ENCODE assay signal across 12 cellular contexts in genomic region chr1:39086386-39087108, GRCh38.
DNase-seq lines count a peak whose midpoint lies in the region; ATAC-seq and TF ChIP-seq lines count a peak whose summit lies in the region.
"Had no signal": no experiment of that assay in that cellular context is flagged by ENCODE, and none has a peak within 500 bp of the region (broad histone marks: within the 10 kb centered on the region; RNA-seq: fewer than 3 reads in every experiment).

No MANE protein-coding gene starts in this region.

- H3K9me3 ChIP-seq in adipocyte (ENCODE audit: control insufficient read depth, low read length), result no peaks in the 10 kb centered on the region
- H3K9me3 ChIP-seq: body of pancreas had no signal

- peak overlapping the region in 11 of 21 experiments; percentile 0 to 71 (median 52) for H3K27ac ChIP-seq in skin epidermis

- peak overlapping the region; percentile 56 for H3K4me3 ChIP-seq in adipocyte (ENCODE audit: low read length)
- H3K4me3 ChIP-seq in skin epidermis, result no peak overlapping the region
- H3K4me3 ChIP-seq: body of pancreas had no signal

- H3K4me1 ChIP-seq in adipocyte (ENCODE audit: control insufficient read depth, insufficient read depth, low read length), result peaks cover 70% of the 10 kb centered on the region

- no peak for ATAC-seq in effector memory CD8-positive, alpha-beta T cell (replicated peaks)
- no peak for ATAC-seq in GM18505 (IDR thresholded peaks at IDR 0.05; ENCODE audit: unreplicated experiment)
- ATAC-seq: body of pancreas, left colon had no signal

- no peaks in the 10 kb centered on the region for H3K27me3 ChIP-seq in adipocyte (replicated peaks; ENCODE audit: control insufficient read depth, insufficient read depth, low read length)

- peak overlapping the region; percentile 77 for H3K9ac ChIP-seq in adipocyte (ENCODE audit: low read length)

- H3K36me3 ChIP-seq in adipocyte (ENCODE audit: control insufficient read depth, insufficient read depth, low read length, severe bottlenecking), result peaks cover 37% of the 10 kb centered on the region

- H3K4me3 Mint-ChIP-seq in effector memory CD8-positive, alpha-beta T cell, result no peak overlapping the region
- no peak overlapping the region for H3K4me3 Mint-ChIP-seq in activated CD4-positive, alpha-beta T cell treated with anti-CD3 and anti-CD28 coated beads, Interleukin-2, amount 10 ng/mL, durations not matched to agents 7 days and 5 days
- H3K4me3 Mint-ChIP-seq: CD4-positive, alpha-beta memory T cell had no signal

- peak overlapping the region in 1 of 2 donors; percentile 45 for H3K27ac Mint-ChIP-seq in effector memory CD8-positive, alpha-beta T cell
- H3K27ac Mint-ChIP-seq in activated CD4-positive, alpha-beta T cell treated with anti-CD3 and anti-CD28 coated beads, Interleukin-2, amount 10 ng/mL, durations not matched to agents 7 days and 5 days, result no peak overlapping the region

- H3K36me3 Mint-ChIP-seq in effector memory CD8-positive, alpha-beta T cell (ENCODE audit: insufficient read depth), result peaks cover 6% of the 10 kb centered on the region
- no peaks in the 10 kb centered on the region for H3K36me3 Mint-ChIP-seq in activated CD4-positive, alpha-beta T cell treated with anti-CD3 and anti-CD28 coated beads, Interleukin-2, amount 10 ng/mL, durations not matched to agents 7 days and 5 days (ENCODE audit: low read depth)
- H3K36me3 Mint-ChIP-seq: CD4-positive, alpha-beta memory T cell had no signal

- CTCF ChIA-PET in activated CD4-positive, alpha-beta T cell treated with anti-CD3 and anti-CD28 coated beads, Interleukin-2, amount 10 ng/mL, durations not matched to agents 7 days and 5 days (lab: Charles Lee), result interaction anchor here (1.3 kb wide), 1 partner anchor 98 kb away, joined by 3 read pairs; no protein-coding TSS in a partner anchor

- peaks cover 0 to 12% of the 10 kb centered on the region in 2 donors for H3K4me1 Mint-ChIP-seq in effector memory CD8-positive, alpha-beta T cell (ENCODE audit: low read depth in 2 of 2)
- H3K4me1 Mint-ChIP-seq in activated CD4-positive, alpha-beta T cell treated with anti-CD3 and anti-CD28 coated beads, Interleukin-2, amount 10 ng/mL, durations not matched to agents 7 days and 5 days, result peaks cover 7% of the 10 kb centered on the region

- no peak for TF ChIP-seq POLR2A in GM18505 (IDR thresholded peaks at IDR 0.05; ENCODE audit: borderline replicate concordance, extremely low read depth, insufficient read depth, insufficient read length)

- POLR2A ChIA-PET in activated CD4-positive, alpha-beta T cell treated with anti-CD3 and anti-CD28 coated beads, Interleukin-2, amount 10 ng/mL, durations not matched to agents 7 days and 5 days (lab: Charles Lee), result no interaction called here

- peaks cover 23 to 44% of the 10 kb centered on the region in 2 donors for H3K27me3 Mint-ChIP-seq in effector memory CD8-positive, alpha-beta T cell
- peaks cover 35% of the 10 kb centered on the region for H3K27me3 Mint-ChIP-seq in activated CD4-positive, alpha-beta T cell treated with anti-CD3 and anti-CD28 coated beads, Interleukin-2, amount 10 ng/mL, durations not matched to agents 7 days and 5 days

- H3K9me3 Mint-ChIP-seq in effector memory CD8-positive, alpha-beta T cell, result no peaks in the 10 kb centered on the region
- H3K9me3 Mint-ChIP-seq in activated CD4-positive, alpha-beta T cell treated with anti-CD3 and anti-CD28 coated beads, Interleukin-2, amount 10 ng/mL, durations not matched to agents 7 days and 5 days, result no peaks in the 10 kb centered on the region

- DNase-seq in EH (ENCODE audit: low read depth) (peak; percentile 53), adipocyte (ENCODE audit: low read depth) (no peak), iris pigment epithelial cell (ENCODE audit: low read depth) (peak; percentile 36), NCI-H187 (lab: John Stamatoyannopoulos, UW) (no peak)
- no peak for DNase-seq in effector memory CD8-positive, alpha-beta T cell
- no peak for DNase-seq in activated CD4-positive, alpha-beta T cell treated with anti-CD3 and anti-CD28 coated beads, Interleukin-2, amount 10 ng/mL, durations not matched to agents 7 days and 5 days
- DNase-seq: CD4-positive, alpha-beta memory T cell; left colon; NCI-H1930 had no signal

Comparison
In these comparisons a context has a peak if more than half of its experiments do, and no peak if none do; other contexts are left out.
1. DNase-seq: peak in EH (single experiment) and iris pigment epithelial cell (single experiment); none in adipocyte (single experiment), effector memory CD8-positive, alpha-beta T cell (0 of 3), NCI-H187 (0 of 2) and activated CD4-positive, alpha-beta T cell treated with anti-CD3 and anti-CD28 coated beads, Interleukin-2, amount 10 ng/mL, durations not matched to agents 7 days and 5 days (single experiment).